ENCODE assay signal across 7 cellular contexts in the genomic region with DNA sequence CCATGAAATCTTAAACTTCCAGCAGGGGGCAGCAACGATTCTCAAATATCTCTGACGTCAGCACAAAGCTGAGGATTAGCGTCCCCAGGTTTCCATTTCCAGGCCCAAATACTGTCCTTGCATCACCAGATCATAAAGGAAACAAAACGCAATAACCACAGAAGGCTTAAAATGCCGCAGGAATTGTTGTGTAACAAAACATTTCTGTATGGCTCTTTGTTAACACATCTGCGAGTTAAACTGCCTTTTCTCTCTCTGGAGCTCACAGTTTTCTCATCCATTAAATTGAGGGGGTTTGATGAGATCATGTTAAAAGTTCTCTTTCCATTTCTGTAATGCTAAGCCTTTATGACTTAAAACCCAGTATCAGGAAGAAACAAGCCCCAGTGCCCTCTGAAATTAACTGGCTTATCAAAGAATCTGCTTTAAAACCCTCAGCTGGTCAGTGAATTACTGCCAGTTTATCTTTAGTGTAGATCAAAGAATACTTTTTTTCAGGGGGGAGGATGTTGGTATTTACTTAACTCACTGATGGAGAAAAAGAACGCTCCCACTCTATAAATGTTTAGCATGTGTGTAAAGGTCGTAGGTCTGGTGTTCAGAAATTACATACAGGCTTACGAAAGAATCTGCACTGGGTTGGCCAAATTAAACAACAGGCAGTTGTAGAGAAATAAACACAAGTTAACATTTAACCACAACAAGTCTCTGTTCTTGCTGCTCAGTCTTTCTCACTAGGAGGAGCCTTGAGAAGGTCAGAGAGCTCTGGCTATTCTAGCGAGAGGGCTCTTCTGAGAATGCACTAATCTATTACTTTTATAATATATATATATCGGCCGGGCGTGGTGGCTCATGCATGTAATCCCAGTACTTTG. TPM values are rescaled to one million over a fixed set of nuclear protein-coding genes. Genes with fewer than 3 reads are reported as not detected.
DNase-seq lines count a peak whose midpoint lies in the region; ATAC-seq and TF ChIP-seq lines count a peak whose summit lies in the region.

No MANE protein-coding gene starts in this region.

- H3K36me3 ChIP-seq in upper lobe of left lung = no peaks in the 10 kb centered on the region

- peak overlapping the region in 1 of 4 donors; percentile 10 for H3K4me3 ChIP-seq in upper lobe of left lung

- H3K4me1 Mint-ChIP-seq in activated naive CD8-positive, alpha-beta T cell (ENCODE audit: low read depth) = peaks cover 11% of the 10 kb centered on the region

- H3K4me1 ChIP-seq in upper lobe of left lung = peaks cover 30 to 40% (median 36%) of the 10 kb centered on the region in 4 donors

- intact Hi-C loops in head of caudate nucleus (cut with DNase I) = loop anchor here (5.0 kb wide), 2 partner anchors 311 to 361 kb away; no protein-coding TSS in a partner anchor
- intact Hi-C loops in posterior vena cava (cut with DNase I) = loop anchor here (10.0 kb wide), 2 partner anchors 168 to 248 kb away; a partner anchor contains a TSS

- no peaks in the 10 kb centered on the region for H3K9me3 ChIP-seq in upper lobe of left lung

- in situ Hi-C loops in GM13976 (cut with MboI; ENCODE audit: low sequenced_read_pairs, unreplicated experiment) = loop anchor here (10.0 to 25.0 kb wide), 2 partner anchors 168 to 541 kb away; a partner anchor contains a TSS

- H3K27ac ChIP-seq in upper lobe of left lung = peak overlapping the region; percentile 71 to 85 (median 77)

- no peak for TF ChIP-seq EP300 in upper lobe of left lung (IDR thresholded peaks at IDR 0.05)

- peak; percentile 37 for TF ChIP-seq CTCF in GM13976 (IDR thresholded peaks at IDR 0.05; ENCODE audit: borderline replicate concordance, control extremely low read depth, extremely low read depth, insufficient read depth, missing control alignments)
- TF ChIP-seq CTCF in upper lobe of left lung (IDR thresholded peaks at IDR 0.05) = peak; percentile 35 to 78 (median 68)

- no peak for TF ChIP-seq POLR2A in upper lobe of left lung (IDR thresholded peaks at IDR 0.05)

- H3K4me3 Mint-ChIP-seq in activated naive CD8-positive, alpha-beta T cell = no peak overlapping the region

- DNase-seq in GM13976 (ENCODE audit: low spot score) (peak; percentile 56), NAMALWA (ENCODE audit: low spot score) (peak; percentile 88), SKM-1 (lab: John Stamatoyannopoulos, UW; ENCODE audit: unreplicated experiment) (peak; percentile 93), head of caudate nucleus (peak in 41 of 42 donors; percentile 30 to 93 (median 74)), posterior vena cava (ENCODE audit: low spot score) (peak; percentile 78), upper lobe of left lung (peak in 1 of 2 donors; percentile 67)

- H3K27ac Mint-ChIP-seq in activated naive CD8-positive, alpha-beta T cell = peak overlapping the region; percentile 0

- ATAC-seq in upper lobe of left lung (ENCODE audit: low FRiP score in 2 of 2) = peak; percentile 85 to 90

- 17 to 25% methylated on average over 13 of the region's 13 CpGs for WGBS in upper lobe of left lung, 2 donors

- H3K36me3 Mint-ChIP-seq in activated naive CD8-positive, alpha-beta T cell = no peaks in the 10 kb centered on the region

- no peaks in the 10 kb centered on the region for H3K27me3 Mint-ChIP-seq in activated naive CD8-positive, alpha-beta T cell

- H3K27me3 ChIP-seq in upper lobe of left lung = no peaks in the 10 kb centered on the region

- H3K9me3 Mint-ChIP-seq in activated naive CD8-positive, alpha-beta T cell (ENCODE audit: low read depth) = no peaks in the 10 kb centered on the region

RNA-seq across cellular contexts. Expression of a gene that starts 10.6 kb away (rescaled TPM):
- total RNA-seq in posterior vena cava (10 to 100 TPM; 24.4 to 33.0 TPM), upper lobe of left lung (100 to 1,000 TPM in 1 of 6 donors, 10 to 100 TPM in 5; 17.0 to 114 (median 22.6) TPM)

RNA-seq across cellular contexts. Expression of a gene that starts 28.0 kb away (rescaled TPM):
- total RNA-seq in posterior vena cava (10 to 100 TPM; 47.3 to 59.3 TPM), upper lobe of left lung (10 to 100 TPM; 25.2 to 93.1 (median 69.4) TPM)

RNA-seq across cellular contexts. Expression of a gene that starts 44.8 kb away (rescaled TPM):
- total RNA-seq in posterior vena cava (under 1 TPM; 0.51 to 0.57 TPM), upper lobe of left lung (1 to 10 TPM in 2 of 6 donors, under 1 TPM in 2, not detected in 2; 0.43 to 2.6 (median 1.1) TPM)

RNA-seq across cellular contexts. Expression of a gene that starts 56.9 kb away (rescaled TPM):
- total RNA-seq in posterior vena cava (10 to 100 TPM; 14.3 to 15.9 TPM), upper lobe of left lung (10 to 100 TPM in 4 of 6 donors, 1 to 10 TPM in 2; 2.7 to 21.0 (median 14.1) TPM)

RNA-seq across cellular contexts. Expression of a gene that starts 57.1 kb away (rescaled TPM):
- total RNA-seq in posterior vena cava (10 to 100 TPM; 21.9 to 22.4 TPM), upper lobe of left lung (10 to 100 TPM; 33.5 to 62.9 (median 37.0) TPM)
